In the genomic region with DNA sequence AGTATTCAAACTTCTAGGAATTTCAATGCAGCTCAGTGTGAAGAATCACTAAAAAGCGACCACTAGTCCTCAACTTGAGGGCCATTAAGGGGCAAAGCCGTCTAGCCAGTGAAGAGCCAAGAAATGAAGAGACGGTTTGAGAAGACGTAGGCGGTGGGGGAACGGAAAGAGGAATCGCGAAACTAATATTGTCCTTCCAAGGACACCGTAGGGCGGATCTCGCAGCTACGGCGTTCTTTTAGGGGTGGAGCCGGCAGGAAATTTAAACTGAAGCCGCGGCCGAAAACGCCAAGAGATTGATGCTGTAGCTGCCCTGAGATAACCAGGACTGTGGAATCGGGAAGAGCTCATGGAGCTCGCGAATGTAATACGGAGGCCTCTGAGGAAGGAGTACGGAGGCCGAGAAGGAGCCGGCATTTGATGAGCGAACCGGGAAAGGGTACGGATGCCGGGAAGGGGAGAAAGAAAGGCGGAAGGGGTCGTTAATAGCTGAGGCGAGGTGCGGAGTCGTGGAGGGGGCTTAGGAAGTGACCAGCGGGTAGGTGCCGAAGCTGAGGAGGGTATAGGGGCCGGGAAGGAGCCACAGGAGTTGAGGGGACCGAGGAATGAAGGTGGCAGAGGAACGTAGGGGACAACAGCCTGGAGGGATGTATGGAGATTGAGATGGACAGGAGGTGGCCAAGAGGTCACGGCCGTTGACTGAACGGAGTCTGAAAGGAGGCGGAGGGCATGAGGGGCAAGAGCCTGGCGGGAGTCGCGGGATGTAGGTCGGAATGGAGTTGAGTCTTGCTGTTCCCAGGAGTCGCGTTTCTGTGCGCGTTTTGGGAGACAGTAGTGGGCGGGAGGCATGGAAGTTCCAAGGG, we compare ENCODE assay signal across 1 cellular context.
TF ChIP-seq lines count a peak whose summit lies in the region.

A gene with protein sequence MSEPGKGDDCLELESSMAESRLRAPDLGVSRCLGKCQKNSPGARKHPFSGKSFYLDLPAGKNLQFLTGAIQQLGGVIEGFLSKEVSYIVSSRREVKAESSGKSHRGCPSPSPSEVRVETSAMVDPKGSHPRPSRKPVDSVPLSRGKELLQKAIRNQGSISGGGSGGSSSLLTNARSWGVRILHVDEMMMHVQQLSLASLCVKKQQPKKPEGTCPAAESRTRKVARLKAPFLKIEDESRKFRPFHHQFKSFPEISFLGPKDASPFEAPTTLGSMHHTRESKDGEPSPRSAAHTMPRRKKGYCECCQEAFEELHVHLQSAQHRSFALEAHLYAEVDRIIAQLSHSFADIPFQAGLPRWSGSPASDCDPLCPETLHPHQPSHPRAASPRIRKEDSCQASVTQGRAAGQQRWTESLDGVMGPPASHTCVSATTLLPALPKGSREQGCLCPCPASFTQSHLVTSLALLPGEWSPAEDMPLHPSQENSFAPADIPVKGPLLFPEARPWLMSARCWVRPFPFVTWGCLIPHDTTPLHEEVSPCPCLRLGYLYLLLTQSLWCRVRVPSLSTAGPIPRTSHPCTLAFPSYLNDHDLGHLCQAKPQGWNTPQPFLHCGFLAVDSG (plus strand): TSS at position 265 of the 863 bp plus-strand sequence. CDS start 156 bp downstream, at position 421.

TF ChIP-seq in HepG2, 621 proteins besides CTCF, POLR2A, EP300 and RAD21 (continued from another document and continues in another):
- TF ChIP-seq, protein P1, sequence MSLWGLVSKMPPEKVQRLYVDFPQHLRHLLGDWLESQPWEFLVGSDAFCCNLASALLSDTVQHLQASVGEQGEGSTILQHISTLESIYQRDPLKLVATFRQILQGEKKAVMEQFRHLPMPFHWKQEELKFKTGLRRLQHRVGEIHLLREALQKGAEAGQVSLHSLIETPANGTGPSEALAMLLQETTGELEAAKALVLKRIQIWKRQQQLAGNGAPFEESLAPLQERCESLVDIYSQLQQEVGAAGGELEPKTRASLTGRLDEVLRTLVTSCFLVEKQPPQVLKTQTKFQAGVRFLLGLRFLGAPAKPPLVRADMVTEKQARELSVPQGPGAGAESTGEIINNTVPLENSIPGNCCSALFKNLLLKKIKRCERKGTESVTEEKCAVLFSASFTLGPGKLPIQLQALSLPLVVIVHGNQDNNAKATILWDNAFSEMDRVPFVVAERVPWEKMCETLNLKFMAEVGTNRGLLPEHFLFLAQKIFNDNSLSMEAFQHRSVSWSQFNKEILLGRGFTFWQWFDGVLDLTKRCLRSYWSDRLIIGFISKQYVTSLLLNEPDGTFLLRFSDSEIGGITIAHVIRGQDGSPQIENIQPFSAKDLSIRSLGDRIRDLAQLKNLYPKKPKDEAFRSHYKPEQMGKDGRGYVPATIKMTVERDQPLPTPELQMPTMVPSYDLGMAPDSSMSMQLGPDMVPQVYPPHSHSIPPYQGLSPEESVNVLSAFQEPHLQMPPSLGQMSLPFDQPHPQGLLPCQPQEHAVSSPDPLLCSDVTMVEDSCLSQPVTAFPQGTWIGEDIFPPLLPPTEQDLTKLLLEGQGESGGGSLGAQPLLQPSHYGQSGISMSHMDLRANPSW (CRISPR knock-in tag; IDR thresholded peaks at IDR 0.05; ENCODE audit: borderline replicate concordance) = peak; percentile 62; the same call in 1 of the 2 replicates
- TF ChIP-seq, protein P2, sequence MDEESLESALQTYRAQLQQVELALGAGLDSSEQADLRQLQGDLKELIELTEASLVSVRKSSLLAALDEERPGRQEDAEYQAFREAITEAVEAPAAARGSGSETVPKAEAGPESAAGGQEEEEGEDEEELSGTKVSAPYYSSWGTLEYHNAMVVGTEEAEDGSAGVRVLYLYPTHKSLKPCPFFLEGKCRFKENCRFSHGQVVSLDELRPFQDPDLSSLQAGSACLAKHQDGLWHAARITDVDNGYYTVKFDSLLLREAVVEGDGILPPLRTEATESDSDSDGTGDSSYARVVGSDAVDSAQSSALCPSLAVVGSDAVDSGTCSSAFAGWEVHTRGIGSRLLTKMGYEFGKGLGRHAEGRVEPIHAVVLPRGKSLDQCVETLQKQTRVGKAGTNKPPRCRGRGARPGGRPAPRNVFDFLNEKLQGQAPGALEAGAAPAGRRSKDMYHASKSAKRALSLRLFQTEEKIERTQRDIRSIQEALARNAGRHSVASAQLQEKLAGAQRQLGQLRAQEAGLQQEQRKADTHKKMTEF (CRISPR knock-in tag; IDR thresholded peaks at IDR 0.05) = peak; percentile 87
- TF ChIP-seq, protein P3, sequence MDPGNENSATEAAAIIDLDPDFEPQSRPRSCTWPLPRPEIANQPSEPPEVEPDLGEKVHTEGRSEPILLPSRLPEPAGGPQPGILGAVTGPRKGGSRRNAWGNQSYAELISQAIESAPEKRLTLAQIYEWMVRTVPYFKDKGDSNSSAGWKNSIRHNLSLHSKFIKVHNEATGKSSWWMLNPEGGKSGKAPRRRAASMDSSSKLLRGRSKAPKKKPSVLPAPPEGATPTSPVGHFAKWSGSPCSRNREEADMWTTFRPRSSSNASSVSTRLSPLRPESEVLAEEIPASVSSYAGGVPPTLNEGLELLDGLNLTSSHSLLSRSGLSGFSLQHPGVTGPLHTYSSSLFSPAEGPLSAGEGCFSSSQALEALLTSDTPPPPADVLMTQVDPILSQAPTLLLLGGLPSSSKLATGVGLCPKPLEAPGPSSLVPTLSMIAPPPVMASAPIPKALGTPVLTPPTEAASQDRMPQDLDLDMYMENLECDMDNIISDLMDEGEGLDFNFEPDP (CRISPR knock-in tag; conservative IDR thresholded peaks at IDR 0.05) = no peak
- peak; percentile 56; the same call in 1 of the 2 replicates for TF ChIP-seq BRD4 (CRISPR knock-in tag; IDR thresholded peaks at IDR 0.05)
- TF ChIP-seq EED (CRISPR knock-in tag; IDR thresholded peaks at IDR 0.05) = no peak
- TF ChIP-seq PHF20 (CRISPR knock-in tag; IDR thresholded peaks at IDR 0.05) = peak; percentile 95
- TF ChIP-seq HDAC2 (CRISPR knock-in tag; IDR thresholded peaks at IDR 0.05) = peak; percentile 88
- no peak for TF ChIP-seq TCF12 (IDR thresholded peaks at IDR 0.05)
- 0 out of 2 replicates have a peak, but pooled peaks have one; percentile 38 for TF ChIP-seq TCF12 (CRISPR knock-in tag; IDR thresholded peaks at IDR 0.05)
- TF ChIP-seq ZNF670 (CRISPR knock-in tag; IDR thresholded peaks at IDR 0.05; ENCODE audit: borderline replicate concordance) = 0 out of 2 replicates have a peak, but pooled peaks have one; percentile 17
- TF ChIP-seq ZNF263 (CRISPR knock-in tag; IDR thresholded peaks at IDR 0.05) = no peak
- TF ChIP-seq, protein P4, sequence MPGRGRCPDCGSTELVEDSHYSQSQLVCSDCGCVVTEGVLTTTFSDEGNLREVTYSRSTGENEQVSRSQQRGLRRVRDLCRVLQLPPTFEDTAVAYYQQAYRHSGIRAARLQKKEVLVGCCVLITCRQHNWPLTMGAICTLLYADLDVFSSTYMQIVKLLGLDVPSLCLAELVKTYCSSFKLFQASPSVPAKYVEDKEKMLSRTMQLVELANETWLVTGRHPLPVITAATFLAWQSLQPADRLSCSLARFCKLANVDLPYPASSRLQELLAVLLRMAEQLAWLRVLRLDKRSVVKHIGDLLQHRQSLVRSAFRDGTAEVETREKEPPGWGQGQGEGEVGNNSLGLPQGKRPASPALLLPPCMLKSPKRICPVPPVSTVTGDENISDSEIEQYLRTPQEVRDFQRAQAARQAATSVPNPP (CRISPR knock-in tag; IDR thresholded peaks at IDR 0.05) = peak; percentile 66; the same call in 1 of the 2 replicates
- peak; percentile 89; the same call in 1 of the 2 replicates for TF ChIP-seq NFKB2 (CRISPR knock-in tag; IDR thresholded peaks at IDR 0.05; ENCODE audit: borderline replicate concordance)
- TF ChIP-seq, protein P5, sequence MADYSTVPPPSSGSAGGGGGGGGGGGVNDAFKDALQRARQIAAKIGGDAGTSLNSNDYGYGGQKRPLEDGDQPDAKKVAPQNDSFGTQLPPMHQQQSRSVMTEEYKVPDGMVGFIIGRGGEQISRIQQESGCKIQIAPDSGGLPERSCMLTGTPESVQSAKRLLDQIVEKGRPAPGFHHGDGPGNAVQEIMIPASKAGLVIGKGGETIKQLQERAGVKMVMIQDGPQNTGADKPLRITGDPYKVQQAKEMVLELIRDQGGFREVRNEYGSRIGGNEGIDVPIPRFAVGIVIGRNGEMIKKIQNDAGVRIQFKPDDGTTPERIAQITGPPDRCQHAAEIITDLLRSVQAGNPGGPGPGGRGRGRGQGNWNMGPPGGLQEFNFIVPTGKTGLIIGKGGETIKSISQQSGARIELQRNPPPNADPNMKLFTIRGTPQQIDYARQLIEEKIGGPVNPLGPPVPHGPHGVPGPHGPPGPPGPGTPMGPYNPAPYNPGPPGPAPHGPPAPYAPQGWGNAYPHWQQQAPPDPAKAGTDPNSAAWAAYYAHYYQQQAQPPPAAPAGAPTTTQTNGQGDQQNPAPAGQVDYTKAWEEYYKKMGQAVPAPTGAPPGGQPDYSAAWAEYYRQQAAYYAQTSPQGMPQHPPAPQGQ (CRISPR knock-in tag; IDR thresholded peaks at IDR 0.05; ENCODE audit: borderline replicate concordance) = no peak
- TF ChIP-seq, protein P6, sequence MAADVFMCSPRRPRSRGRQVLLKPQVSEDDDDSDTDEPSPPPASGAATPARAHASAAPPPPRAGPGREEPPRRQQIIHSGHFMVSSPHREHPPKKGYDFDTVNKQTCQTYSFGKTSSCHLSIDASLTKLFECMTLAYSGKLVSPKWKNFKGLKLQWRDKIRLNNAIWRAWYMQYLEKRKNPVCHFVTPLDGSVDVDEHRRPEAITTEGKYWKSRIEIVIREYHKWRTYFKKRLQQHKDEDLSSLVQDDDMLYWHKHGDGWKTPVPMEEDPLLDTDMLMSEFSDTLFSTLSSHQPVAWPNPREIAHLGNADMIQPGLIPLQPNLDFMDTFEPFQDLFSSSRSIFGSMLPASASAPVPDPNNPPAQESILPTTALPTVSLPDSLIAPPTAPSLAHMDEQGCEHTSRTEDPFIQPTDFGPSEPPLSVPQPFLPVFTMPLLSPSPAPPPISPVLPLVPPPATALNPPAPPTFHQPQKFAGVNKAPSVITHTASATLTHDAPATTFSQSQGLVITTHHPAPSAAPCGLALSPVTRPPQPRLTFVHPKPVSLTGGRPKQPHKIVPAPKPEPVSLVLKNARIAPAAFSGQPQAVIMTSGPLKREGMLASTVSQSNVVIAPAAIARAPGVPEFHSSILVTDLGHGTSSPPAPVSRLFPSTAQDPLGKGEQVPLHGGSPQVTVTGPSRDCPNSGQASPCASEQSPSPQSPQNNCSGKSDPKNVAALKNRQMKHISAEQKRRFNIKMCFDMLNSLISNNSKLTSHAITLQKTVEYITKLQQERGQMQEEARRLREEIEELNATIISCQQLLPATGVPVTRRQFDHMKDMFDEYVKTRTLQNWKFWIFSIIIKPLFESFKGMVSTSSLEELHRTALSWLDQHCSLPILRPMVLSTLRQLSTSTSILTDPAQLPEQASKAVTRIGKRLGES (CRISPR knock-in tag; IDR thresholded peaks at IDR 0.05; ENCODE audit: borderline replicate concordance) = no peak
- peak; percentile 97 for TF ChIP-seq TGIF2 (CRISPR knock-in tag; IDR thresholded peaks at IDR 0.05)
- peak; percentile 85 for TF ChIP-seq ARNT2 (CRISPR knock-in tag; IDR thresholded peaks at IDR 0.05; ENCODE audit: low read depth)
- TF ChIP-seq, protein P7, sequence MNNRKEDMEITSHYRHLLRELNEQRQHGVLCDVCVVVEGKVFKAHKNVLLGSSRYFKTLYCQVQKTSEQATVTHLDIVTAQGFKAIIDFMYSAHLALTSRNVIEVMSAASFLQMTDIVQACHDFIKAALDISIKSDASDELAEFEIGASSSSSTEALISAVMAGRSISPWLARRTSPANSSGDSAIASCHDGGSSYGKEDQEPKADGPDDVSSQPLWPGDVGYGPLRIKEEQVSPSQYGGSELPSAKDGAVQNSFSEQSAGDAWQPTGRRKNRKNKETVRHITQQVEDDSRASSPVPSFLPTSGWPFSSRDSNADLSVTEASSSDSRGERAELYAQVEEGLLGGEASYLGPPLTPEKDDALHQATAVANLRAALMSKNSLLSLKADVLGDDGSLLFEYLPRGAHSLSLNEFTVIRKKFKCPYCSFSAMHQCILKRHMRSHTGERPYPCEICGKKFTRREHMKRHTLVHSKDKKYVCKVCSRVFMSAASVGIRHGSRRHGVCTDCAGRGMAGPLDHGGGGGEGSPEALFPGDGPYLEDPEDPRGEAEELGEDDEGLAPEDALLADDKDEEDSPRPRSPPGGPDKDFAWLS (CRISPR knock-in tag; IDR thresholded peaks at IDR 0.05; ENCODE audit: borderline replicate concordance) = no peak
- TF ChIP-seq MTA1 (CRISPR knock-in tag; IDR thresholded peaks at IDR 0.05; ENCODE audit: borderline replicate concordance) = peak; percentile 40; the same call in 1 of the 2 replicates
- TF ChIP-seq, protein P8, sequence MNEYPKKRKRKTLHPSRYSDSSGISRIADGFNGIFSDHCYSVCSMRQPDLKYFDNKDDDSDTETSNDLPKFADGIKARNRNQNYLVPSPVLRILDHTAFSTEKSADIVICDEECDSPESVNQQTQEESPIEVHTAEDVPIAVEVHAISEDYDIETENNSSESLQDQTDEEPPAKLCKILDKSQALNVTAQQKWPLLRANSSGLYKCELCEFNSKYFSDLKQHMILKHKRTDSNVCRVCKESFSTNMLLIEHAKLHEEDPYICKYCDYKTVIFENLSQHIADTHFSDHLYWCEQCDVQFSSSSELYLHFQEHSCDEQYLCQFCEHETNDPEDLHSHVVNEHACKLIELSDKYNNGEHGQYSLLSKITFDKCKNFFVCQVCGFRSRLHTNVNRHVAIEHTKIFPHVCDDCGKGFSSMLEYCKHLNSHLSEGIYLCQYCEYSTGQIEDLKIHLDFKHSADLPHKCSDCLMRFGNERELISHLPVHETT (CRISPR knock-in tag; conservative IDR thresholded peaks at IDR 0.05) = peak; percentile 82
- peak; percentile 78 for TF ChIP-seq MIER2 (CRISPR knock-in tag; IDR thresholded peaks at IDR 0.05)
- TF ChIP-seq MIXL1 (CRISPR knock-in tag; IDR thresholded peaks at IDR 0.05) = peak; percentile 69; the same call in 1 of the 2 replicates
- TF ChIP-seq SNAPC2 (CRISPR knock-in tag; IDR thresholded peaks at IDR 0.05) = peak; percentile 82; the same call in 1 of the 2 replicates
- peak; percentile 85 for TF ChIP-seq ZNF878 (CRISPR knock-in tag; IDR thresholded peaks at IDR 0.05)
- peak; percentile 46 for TF ChIP-seq SRSF1 (optimal IDR thresholded peaks at IDR 0.05; ENCODE audit: low read depth, low read length)
- peak; percentile 90; the same call in 1 of the 2 replicates for TF ChIP-seq ZNF614 (CRISPR knock-in tag; IDR thresholded peaks at IDR 0.05; ENCODE audit: borderline replicate concordance)
- TF ChIP-seq HMG20A (CRISPR knock-in tag; IDR thresholded peaks at IDR 0.05; ENCODE audit: borderline replicate concordance) = no peak
- TF ChIP-seq CENPT (CRISPR knock-in tag; IDR thresholded peaks at IDR 0.05; ENCODE audit: low read depth) = peak; percentile 79; the same call in 1 of the 2 replicates
- no peak for TF ChIP-seq GABPA (IDR thresholded peaks at IDR 0.05; ENCODE audit: low read depth, low read length)
- TF ChIP-seq GABPA (CRISPR knock-in tag; IDR thresholded peaks at IDR 0.05; ENCODE audit: low read depth) = peak; percentile 85
- TF ChIP-seq, protein P9, sequence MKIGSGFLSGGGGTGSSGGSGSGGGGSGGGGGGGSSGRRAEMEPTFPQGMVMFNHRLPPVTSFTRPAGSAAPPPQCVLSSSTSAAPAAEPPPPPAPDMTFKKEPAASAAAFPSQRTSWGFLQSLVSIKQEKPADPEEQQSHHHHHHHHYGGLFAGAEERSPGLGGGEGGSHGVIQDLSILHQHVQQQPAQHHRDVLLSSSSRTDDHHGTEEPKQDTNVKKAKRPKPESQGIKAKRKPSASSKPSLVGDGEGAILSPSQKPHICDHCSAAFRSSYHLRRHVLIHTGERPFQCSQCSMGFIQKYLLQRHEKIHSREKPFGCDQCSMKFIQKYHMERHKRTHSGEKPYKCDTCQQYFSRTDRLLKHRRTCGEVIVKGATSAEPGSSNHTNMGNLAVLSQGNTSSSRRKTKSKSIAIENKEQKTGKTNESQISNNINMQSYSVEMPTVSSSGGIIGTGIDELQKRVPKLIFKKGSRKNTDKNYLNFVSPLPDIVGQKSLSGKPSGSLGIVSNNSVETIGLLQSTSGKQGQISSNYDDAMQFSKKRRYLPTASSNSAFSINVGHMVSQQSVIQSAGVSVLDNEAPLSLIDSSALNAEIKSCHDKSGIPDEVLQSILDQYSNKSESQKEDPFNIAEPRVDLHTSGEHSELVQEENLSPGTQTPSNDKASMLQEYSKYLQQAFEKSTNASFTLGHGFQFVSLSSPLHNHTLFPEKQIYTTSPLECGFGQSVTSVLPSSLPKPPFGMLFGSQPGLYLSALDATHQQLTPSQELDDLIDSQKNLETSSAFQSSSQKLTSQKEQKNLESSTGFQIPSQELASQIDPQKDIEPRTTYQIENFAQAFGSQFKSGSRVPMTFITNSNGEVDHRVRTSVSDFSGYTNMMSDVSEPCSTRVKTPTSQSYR (CRISPR knock-in tag; IDR thresholded peaks at IDR 0.05; ENCODE audit: borderline replicate concordance) = peak; percentile 31; the same call in 1 of the 2 replicates
